8 cellular contexts compared by ENCODE assay signal in genomic region chr15:88246666-88247446, GRCh38. TPM values are rescaled to one million over a fixed set of nuclear protein-coding genes. Genes with fewer than 3 reads are reported as not detected.
DNase-seq lines count a peak whose midpoint lies in the region; ATAC-seq and TF ChIP-seq lines count a peak whose summit lies in the region.

No MANE protein-coding gene starts in this region.

- H3K4me1 ChIP-seq in body of pancreas (peaks cover 4% of the 10 kb centered on the region), iPS-15b (ENCODE audit: control insufficient read depth, insufficient read depth, low read length) (peaks cover 7% of the 10 kb centered on the region)

- peak; percentile 42 for DNase-seq in NCI-H1436 (lab: John Stamatoyannopoulos, UW)
- no peak for DNase-seq in NCI-H1436 treated with DMSO at 0.1 percent for 48 hours (lab: John Stamatoyannopoulos, UW)
- peak; percentile 17 for DNase-seq in NCI-H146 treated with DMSO at 0.1 percent for 48 hours (lab: John Stamatoyannopoulos, UW; ENCODE audit: unreplicated experiment)
- DNase-seq in UCSD-AML1 (lab: John Stamatoyannopoulos, UW; ENCODE audit: unreplicated experiment): peak; percentile 73
- DNase-seq in body of pancreas: peak; percentile 71 to 75 (median 74)
- DNase-seq in stimulated activated CD4-positive, alpha-beta T cell treated with anti-CD3 and anti-CD28 coated beads, Interleukin-12 subunit alpha, Interleukin-12 subunit beta, amount 100 ng/mL, for 4 hours: peak; percentile 68

- H3K36me3 ChIP-seq in body of pancreas (replicated peaks in 1 of 2; ENCODE audit: insufficient read depth in 1 of 2, low read depth in 2 of 2) (no peaks in the 10 kb centered on the region), iPS-15b (ENCODE audit: control insufficient read depth, insufficient read depth, low read length) (no peaks in the 10 kb centered on the region)

- H3K9me3 ChIP-seq in body of pancreas (no peaks in the 10 kb centered on the region), iPS-15b (ENCODE audit: control insufficient read depth, insufficient read depth, low read length) (no peaks in the 10 kb centered on the region)

- peak; percentile 81 to 97 (median 88) for TF ChIP-seq CTCF in body of pancreas (IDR thresholded peaks at IDR 0.05)

- H3K27me3 ChIP-seq in body of pancreas (peaks cover 0 to 5% of the 10 kb centered on the region in 2 donors), iPS-15b (ENCODE audit: control insufficient read depth, insufficient read depth, low read length) (peaks cover 22% of the 10 kb centered on the region)

- WGBS in body of pancreas, 2 donors: 9 to 17% methylated on average over 14 to 27 of the region's 27 CpGs

- no peak overlapping the region for H3K9ac ChIP-seq in iPS-15b (ENCODE audit: low read depth, low read length)

- intact Hi-C loops in body of pancreas (cut with DNase I): no loop called here

- no peak overlapping the region for H3K27ac ChIP-seq in body of pancreas

- H3K4me3 ChIP-seq in body of pancreas (no peak overlapping the region), iPS-15b (ENCODE audit: low read depth, low read length) (peak overlapping the region; percentile 49)

- no peak for TF ChIP-seq POLR2A in body of pancreas (IDR thresholded peaks at IDR 0.05)

- peak; percentile 86 for ATAC-seq in HG02852 (IDR thresholded peaks at IDR 0.05; ENCODE audit: unreplicated experiment)
- peak; percentile 84 for ATAC-seq in body of pancreas

RNA-seq across cellular contexts. Expression of gene NTRK3, which starts 9.7 kb away (rescaled TPM):
- 1 to 10 TPM in 1 of 2 donors, under 1 TPM in 1; 0.66 to 5.2 TPM for total RNA-seq in body of pancreas
